Comparison of ENCODE assay signal across 10 cellular contexts in genomic region chr1:226123591-226124471, GRCh38.
DNase-seq lines count a peak whose midpoint lies in the region; ATAC-seq and TF ChIP-seq lines count a peak whose summit lies in the region.
"Had no signal": no experiment of that assay in that cellular context is flagged by ENCODE, and none has a peak within 500 bp of the region (broad histone marks: within the 10 kb centered on the region; RNA-seq: fewer than 3 reads in every experiment).

No MANE protein-coding gene starts in this region.

- peaks cover 46% of the 10 kb centered on the region for H3K4me1 ChIP-seq in OCI-LY3 (ENCODE audit: low read length)

- no peaks in the 10 kb centered on the region for H3K36me3 Mint-ChIP-seq in activated CD4-positive, alpha-beta T cell treated with anti-CD3 and anti-CD28 coated beads for 36 hours (ENCODE audit: low read depth)

- H3K9me3 ChIP-seq in OCI-LY3 (ENCODE audit: insufficient read depth, low read length): no peaks in the 10 kb centered on the region
- H3K9me3 ChIP-seq: adrenal gland had no signal

- no peaks in the 10 kb centered on the region for H3K9me3 Mint-ChIP-seq in activated CD4-positive, alpha-beta T cell treated with anti-CD3 and anti-CD28 coated beads for 36 hours (ENCODE audit: low read depth)

- intact Hi-C loops in activated CD4-positive, alpha-beta T cell treated with anti-CD3 and anti-CD28 coated beads for 36 hours (cut with DNase I, micrococcal nuclease): loop anchor here (5.0 to 10.0 kb wide), 6 partner anchors 42 to 613 kb away; partner anchors contain the start of genes ACBD3 (in 1 of the 2), ITPKB (in 1 of the 2), PARP1 (in 1 of the 2) and SDE2 (in 1 of the 2)

- CTCF ChIA-PET in activated CD4-positive, alpha-beta T cell treated with anti-CD3 and anti-CD28 coated beads for 36 hours (lab: Charles Lee): interaction anchor here (0.7 to 3.8 kb wide), 15 partner anchors 12 to 213 kb away, joined by 3 to 67 read pairs (median 5); no protein-coding TSS in a partner anchor

- H3K27me3 ChIP-seq in OCI-LY3 (ENCODE audit: low read depth, low read length): no peaks in the 10 kb centered on the region

- H3K4me2 ChIP-seq in OCI-LY3 (ENCODE audit: low read length): peak overlapping the region; percentile 84

- POLR2A ChIA-PET in activated CD4-positive, alpha-beta T cell treated with anti-CD3 and anti-CD28 coated beads for 36 hours (lab: Charles Lee): interaction anchor here (0.5 to 1.3 kb wide), 2 partner anchors 73 to 259 kb away, joined by 3 read pairs; no protein-coding TSS in a partner anchor

- peaks cover 29% of the 10 kb centered on the region for H3K4me1 Mint-ChIP-seq in activated CD4-positive, alpha-beta T cell treated with anti-CD3 and anti-CD28 coated beads for 36 hours

- no peak for TF ChIP-seq CTCF in OCI-LY3 (IDR thresholded peaks at IDR 0.05; ENCODE audit: low read depth, low read length)

- ATAC-seq in activated CD4-positive, alpha-beta T cell treated with anti-CD3 and anti-CD28 coated beads for 36 hours: no peak
- ATAC-seq in esophagus mucosa (peak; percentile 2), HG02571 (IDR thresholded peaks at IDR 0.05; ENCODE audit: unreplicated experiment) (no peak), GM19035 (IDR thresholded peaks at IDR 0.05; ENCODE audit: unreplicated experiment) (no peak)
- ATAC-seq: Panc1 had no signal

- no peaks in the 10 kb centered on the region for H3K27me3 Mint-ChIP-seq in activated CD4-positive, alpha-beta T cell treated with anti-CD3 and anti-CD28 coated beads for 36 hours

- peak overlapping the region; percentile 22 for H3K4me3 Mint-ChIP-seq in activated CD4-positive, alpha-beta T cell treated with anti-CD3 and anti-CD28 coated beads for 36 hours

- no peak overlapping the region for H2AFZ ChIP-seq in OCI-LY3 (ENCODE audit: low read depth, low read length)

- H3K79me2 ChIP-seq in OCI-LY3 (ENCODE audit: low read length): no peaks in the 10 kb centered on the region

- H3K27ac ChIP-seq in OCI-LY3 (ENCODE audit: low read length) (no peak overlapping the region), skin epidermis (peak overlapping the region in 19 of 21 experiments; percentile 24 to 98 (median 93))
- H3K27ac ChIP-seq: adrenal gland had no signal

- peak overlapping the region; percentile 42 for H3K27ac Mint-ChIP-seq in activated CD4-positive, alpha-beta T cell treated with anti-CD3 and anti-CD28 coated beads for 36 hours

- no peaks in the 10 kb centered on the region for H3K36me3 ChIP-seq in OCI-LY3 (replicated peaks; ENCODE audit: low read depth, low read length)
- H3K36me3 ChIP-seq: adrenal gland had no signal

- H4K20me1 ChIP-seq in OCI-LY3 (ENCODE audit: insufficient read depth, low read length): no peaks in the 10 kb centered on the region

- no peak for DNase-seq in activated CD4-positive, alpha-beta T cell treated with anti-CD3 and anti-CD28 coated beads for 36 hours
- no peak for DNase-seq in activated CD4-positive, alpha-beta T cell treated with anti-CD3 and anti-CD28 coated beads, Interleukin-2, amount 50 U/mL, for 1 hour
- DNase-seq in Ammon's horn (ENCODE audit: low spot score): no peak

- peak overlapping the region; percentile 88; the same call in 1 of the 2 replicates for H3K9ac ChIP-seq in OCI-LY3 (ENCODE audit: low read length)

- peak overlapping the region; percentile 79 for H3K4me3 ChIP-seq in OCI-LY3 (ENCODE audit: low read length)
- H3K4me3 ChIP-seq in skin epidermis: no peak overlapping the region
- H3K4me3 ChIP-seq: adrenal gland had no signal
